In genomic region chr7:43511769-43512515, GRCh38 we compare ENCODE assay signal across 1 cellular context.
TF ChIP-seq lines count a peak whose summit lies in the region.

No MANE protein-coding gene starts in this region.

TF ChIP-seq in H1, 55 proteins besides CTCF, POLR2A, EP300 and RAD21:
- TF ChIP-seq CHD7 (IDR thresholded peaks at IDR 0.05; ENCODE audit: insufficient replicate concordance, low read length) (no peak), BRCA1 (IDR thresholded peaks at IDR 0.05; ENCODE audit: low read depth, low read length) (no peak), TAF7 (optimal IDR thresholded peaks at IDR 0.05; ENCODE audit: borderline replicate concordance, low read depth, low read length) (no peak), SP2 (IDR thresholded peaks at IDR 0.05; ENCODE audit: low read length) (no peak), PHF8 (conservative IDR thresholded peaks at IDR 0.05; ENCODE audit: low read depth, low read length) (no peak), RXRA (IDR thresholded peaks at IDR 0.05; ENCODE audit: insufficient read depth, low read depth, low read length) (no peak), HDAC2 (IDR thresholded peaks at IDR 0.05; ENCODE audit: borderline replicate concordance in 1 of 2, low read depth in 2 of 2, low read length in 2 of 2) (no peak), ATF2 (IDR thresholded peaks at IDR 0.05; ENCODE audit: low read length) (no peak), GTF2F1 (IDR thresholded peaks at IDR 0.05; ENCODE audit: borderline replicate concordance, low read depth, low read length) (no peak), CREB1 (IDR thresholded peaks at IDR 0.05) (no peak), BCL11A (IDR thresholded peaks at IDR 0.05; ENCODE audit: low read depth in 2 of 2, low read length in 2 of 2) (no peak)
